Comparison of ENCODE assay signal across 1 cellular context in genomic region chr10:70597856-70598815, GRCh38.
TF ChIP-seq lines count a peak whose summit lies in the region.

No MANE protein-coding gene starts in this region.

TF ChIP-seq in K562, 482 proteins besides CTCF, POLR2A, EP300 and RAD21:
- TF ChIP-seq ZNF311 (CRISPR knock-in tag; IDR thresholded peaks at IDR 0.05) (no peak), PHB2 (IDR thresholded peaks at IDR 0.05; ENCODE audit: low read depth) (no peak), EWSR1 (IDR thresholded peaks at IDR 0.05; ENCODE audit: borderline replicate concordance, low read depth, partially characterized antibody) (no peak), ZBTB33 (CRISPR knock-in tag; IDR thresholded peaks at IDR 0.05) (peak; percentile 93), HNRNPL (IDR thresholded peaks at IDR 0.05; ENCODE audit: low read depth, low read length) (0 out of 2 replicates have a peak, but pooled peaks have one; percentile 28), SMARCB1 (IDR thresholded peaks at IDR 0.05; ENCODE audit: insufficient read length, low read depth) (no peak), ZNF282 (CRISPR knock-in tag; IDR thresholded peaks at IDR 0.05) (no peak), ZEB2 (IDR thresholded peaks at IDR 0.05) (no peak), JUN (IDR thresholded peaks at IDR 0.05; ENCODE audit: borderline replicate concordance, low read depth, low read length) (no peak), JUN (CRISPR knock-in tag; IDR thresholded peaks at IDR 0.05; ENCODE audit: borderline replicate concordance) (no peak), ZNF830 (CRISPR knock-in tag; IDR thresholded peaks at IDR 0.05) (no peak), ZNF217 (CRISPR knock-in tag; IDR thresholded peaks at IDR 0.05) (no peak), GTF2F1 (IDR thresholded peaks at IDR 0.05; ENCODE audit: low read depth, low read length) (no peak), PCBP1 (IDR thresholded peaks at IDR 0.05; ENCODE audit: low read depth, low read length, poor library complexity, severe bottlenecking) (peak; percentile 28), ZNF12 (CRISPR knock-in tag; IDR thresholded peaks at IDR 0.05) (no peak), BHLHE40 (IDR thresholded peaks at IDR 0.05; ENCODE audit: low read length) (no peak)
- TF ChIP-seq, protein P1, sequence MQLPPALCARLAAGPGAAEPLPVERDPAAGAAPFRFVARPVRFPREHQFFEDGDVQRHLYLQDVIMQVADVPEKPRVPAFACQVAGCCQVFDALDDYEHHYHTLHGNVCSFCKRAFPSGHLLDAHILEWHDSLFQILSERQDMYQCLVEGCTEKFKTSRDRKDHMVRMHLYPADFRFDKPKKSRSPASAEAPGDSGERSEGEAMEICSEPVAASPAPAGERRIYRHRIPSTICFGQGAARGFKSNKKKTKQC (CRISPR knock-in tag; IDR thresholded peaks at IDR 0.05): no peak
- TF ChIP-seq, protein P2, sequence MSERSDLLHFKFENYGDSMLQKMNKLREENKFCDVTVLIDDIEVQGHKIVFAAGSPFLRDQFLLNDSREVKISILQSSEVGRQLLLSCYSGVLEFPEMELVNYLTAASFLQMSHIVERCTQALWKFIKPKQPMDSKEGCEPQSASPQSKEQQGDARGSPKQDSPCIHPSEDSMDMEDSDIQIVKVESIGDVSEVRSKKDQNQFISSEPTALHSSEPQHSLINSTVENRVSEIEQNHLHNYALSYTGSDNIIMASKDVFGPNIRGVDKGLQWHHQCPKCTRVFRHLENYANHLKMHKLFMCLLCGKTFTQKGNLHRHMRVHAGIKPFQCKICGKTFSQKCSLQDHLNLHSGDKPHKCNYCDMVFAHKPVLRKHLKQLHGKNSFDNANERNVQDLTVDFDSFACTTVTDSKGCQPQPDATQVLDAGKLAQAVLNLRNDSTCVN (CRISPR knock-in tag; IDR thresholded peaks at IDR 0.05): no peak
